ENCODE assay signal across 8 cellular contexts in the genomic region with DNA sequence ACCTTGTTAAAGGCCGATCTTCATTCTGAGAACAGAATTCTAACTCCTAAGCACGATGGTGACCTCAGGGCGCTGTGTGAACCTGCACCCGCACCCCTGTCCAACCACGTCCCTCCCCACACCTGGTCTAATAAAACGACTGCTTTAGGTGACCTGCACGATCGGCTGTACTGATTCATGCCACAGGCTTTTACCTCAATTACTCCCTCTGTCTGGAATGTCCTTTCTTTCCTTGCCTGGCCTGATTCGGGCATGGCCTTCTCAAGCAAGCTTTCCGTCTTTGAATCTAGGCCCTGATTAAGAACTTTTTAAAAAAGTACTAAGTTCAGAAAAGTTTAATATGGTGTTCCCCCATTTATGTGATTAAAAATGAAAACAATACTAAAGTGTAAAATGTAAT. TPM values are rescaled to one million over a fixed set of nuclear protein-coding genes. Genes with fewer than 3 reads are reported as not detected.
DNase-seq lines count a peak whose midpoint lies in the region; ATAC-seq and TF ChIP-seq lines count a peak whose summit lies in the region.

No MANE protein-coding gene starts in this region.

- H3K36me3 Mint-ChIP-seq in T-cell, result no peaks in the 10 kb centered on the region

- H3K27me3 Mint-ChIP-seq in T-cell, result peaks cover 2 to 4% of the 10 kb centered on the region in 2 donors

- ATAC-seq in T-cell (replicated peaks in 1 of 4) (no peak), HG02763 (IDR thresholded peaks at IDR 0.05; ENCODE audit: unreplicated experiment) (no peak), GM21786 (IDR thresholded peaks at IDR 0.05; ENCODE audit: unreplicated experiment) (no peak), GM19452 (IDR thresholded peaks at IDR 0.05; ENCODE audit: unreplicated experiment) (no peak)

- peak overlapping the region; percentile 98 to 100 for H3K27ac Mint-ChIP-seq in T-cell

- H3K4me1 ChIP-seq in trophoblast cell (ENCODE audit: control insufficient read depth in 1 of 2, insufficient read depth in 2 of 2, low read length in 2 of 2), result peaks cover 0 to 4% of the 10 kb centered on the region in 2 experiments

- peaks cover 8% of the 10 kb centered on the region for H3K79me1 ChIP-seq in trophoblast cell (ENCODE audit: low read length)

- no peak overlapping the region for H2AK5ac ChIP-seq in trophoblast cell (ENCODE audit: low read length)

- H4K12ac ChIP-seq in trophoblast cell (ENCODE audit: low read depth, low read length), result no peak overlapping the region

- H4K8ac ChIP-seq in trophoblast cell (ENCODE audit: low read depth, low read length), result no peak overlapping the region

- H3K14ac ChIP-seq in trophoblast cell (ENCODE audit: low read length), result no peak overlapping the region

- H3K9ac ChIP-seq in trophoblast cell (ENCODE audit: low read length), result no peak overlapping the region

- no peaks in the 10 kb centered on the region for H3K9me3 ChIP-seq in trophoblast cell (ENCODE audit: insufficient read depth, low read depth, low read length)

- no peak overlapping the region for H2BK120ac ChIP-seq in trophoblast cell (ENCODE audit: insufficient read depth, low read length, poor library complexity)

- peak overlapping the region; percentile 94 to 99 (median 97) for H3K4me3 Mint-ChIP-seq in T-cell

- no peaks in the 10 kb centered on the region for H3K36me3 ChIP-seq in trophoblast cell (ENCODE audit: control insufficient read depth in 1 of 2, insufficient read depth in 2 of 2, low read length in 2 of 2)

- CTCF ChIA-PET in T-cell (lab: Charles Lee), result interaction anchor here (0.6 to 1.8 kb wide), 11 partner anchors 10 to 975 kb away, joined by 3 to 9 read pairs (median 4); a partner anchor contains a TSS

- peak overlapping the region; percentile 73 for H3K4me2 ChIP-seq in trophoblast cell (ENCODE audit: low read length)

- DNase-seq in DMS153 treated with DMSO at 0.1 percent for 48 hours (lab: John Stamatoyannopoulos, UW; ENCODE audit: unreplicated experiment) (peak; percentile 31), DMS153 (lab: John Stamatoyannopoulos, UW) (no peak), T-cell (no peak), fibroblast of villous mesenchyme (ENCODE audit: low read depth) (peak; percentile 33), trophoblast cell (peak; percentile 75 to 86)

- H3K27me3 ChIP-seq in trophoblast cell (ENCODE audit: insufficient read depth, low read length), result no peaks in the 10 kb centered on the region

- no peak overlapping the region for H3K18ac ChIP-seq in trophoblast cell (ENCODE audit: low read length)

- H2AFZ ChIP-seq in trophoblast cell (ENCODE audit: insufficient read depth, low read length, poor library complexity), result no peak overlapping the region

- H3K4ac ChIP-seq in trophoblast cell (ENCODE audit: low read depth, low read length), result no peak overlapping the region

- no CpG with 5 or more reads among the region's 10 CpGs for WGBS in trophoblast cell (ENCODE audit: extremely low coverage, insufficient coverage, insufficient read length)

- peaks cover 9% of the 10 kb centered on the region for H3K79me2 ChIP-seq in trophoblast cell (ENCODE audit: control insufficient read depth, insufficient read depth, low read length, poor library complexity)

- no peak overlapping the region for H4K91ac ChIP-seq in trophoblast cell (ENCODE audit: low read depth, low read length)

- H3K4me1 Mint-ChIP-seq in T-cell, result peaks cover 36 to 41% (median 37%) of the 10 kb centered on the region in 3 donors

- peak overlapping the region; percentile 68 for H3K4me3 ChIP-seq in fibroblast of villous mesenchyme (ENCODE audit: low read depth, low read length)
- peak overlapping the region; percentile 1 for H3K4me3 ChIP-seq in trophoblast cell (ENCODE audit: low read depth, low read length)

- no peak overlapping the region for H2BK5ac ChIP-seq in trophoblast cell (ENCODE audit: low read depth, low read length, poor library complexity)

- no peak for TF ChIP-seq CTCF in fibroblast of villous mesenchyme (IDR thresholded peaks at IDR 0.05; ENCODE audit: insufficient read depth, low read depth, low read length)

- no peak overlapping the region for H2BK12ac ChIP-seq in trophoblast cell (ENCODE audit: low read length)

- H3K9me3 Mint-ChIP-seq in T-cell, result no peaks in the 10 kb centered on the region

- POLR2A ChIA-PET in T-cell (lab: Charles Lee), result interaction anchor here (0.6 to 2.5 kb wide), 16 partner anchors 13 to 971 kb away, joined by 3 to 19 read pairs (median 5); a partner anchor contains a TSS

- no peak overlapping the region for H3K23ac ChIP-seq in trophoblast cell (ENCODE audit: low read length)

- peak overlapping the region; percentile 88 for H3K27ac ChIP-seq in trophoblast cell (ENCODE audit: low read depth, low read length)

RNA-seq across cellular contexts. Expression of a gene that starts 0.8 kb away (rescaled TPM):
- 100 to 1,000 TPM; 113 to 164 (median 122) TPM for total RNA-seq in T-cell
- 76.0 and 86.4 TPM in 2 replicates for total RNA-seq in fibroblast of villous mesenchyme
- polyA plus RNA-seq in trophoblast cell (2013), result 67.2 and 70.3 TPM in 2 replicates

RNA-seq across cellular contexts. Expression of a gene that starts 37.1 kb away (rescaled TPM):
- not detected for total RNA-seq in T-cell
- not detected in 2 replicates for total RNA-seq in fibroblast of villous mesenchyme
- 0.40 and 0.44 TPM in 2 replicates for polyA plus RNA-seq in trophoblast cell (2013)

Comparison
In these comparisons a context has a peak if more than half of its experiments do, and no peak if none do; other contexts are left out.
1. DNase-seq: peak in DMS153 treated with DMSO at 0.1 percent for 48 hours (single experiment), fibroblast of villous mesenchyme (single experiment) and trophoblast cell (2 of 2); none in DMS153 (single experiment) and T-cell (0 of 34).